Comparison of ENCODE assay signal across 8 cellular contexts in genomic region chr2:54665436-54665856, GRCh38. TPM values are rescaled to one million over a fixed set of nuclear protein-coding genes. Genes with fewer than 3 reads are reported as not detected.
DNase-seq lines count a peak whose midpoint lies in the region; ATAC-seq and TF ChIP-seq lines count a peak whose summit lies in the region.

No MANE protein-coding gene starts in this region.

- TF ChIP-seq CTCF in GM12864 (IDR thresholded peaks at IDR 0.05; ENCODE audit: low read depth, low read length, missing control alignments): peak; percentile 72
- peak; percentile 88 for TF ChIP-seq CTCF in fibroblast of villous mesenchyme (IDR thresholded peaks at IDR 0.05; ENCODE audit: insufficient read depth, low read depth, low read length)
- TF ChIP-seq CTCF in ovary (IDR thresholded peaks at IDR 0.05): peak in 2 of 3 donors; percentile 47 to 55

- ATAC-seq in GM18870 (IDR thresholded peaks at IDR 0.05; ENCODE audit: unreplicated experiment): no peak

- WGBS in ovary, 3 donors: 7 to 19% (median 8%) methylated on average over 3 of the region's 3 CpGs

- no peaks in the 10 kb centered on the region for H3K27me3 ChIP-seq in ovary

- H3K36me3 ChIP-seq in ovary: no peaks in the 10 kb centered on the region

- no peaks in the 10 kb centered on the region for H3K9me3 ChIP-seq in ovary

- H3K4me3 ChIP-seq in GM12864 (ENCODE audit: low read depth, low read length) (no peak overlapping the region), fibroblast of villous mesenchyme (ENCODE audit: low read depth, low read length) (no peak overlapping the region), ovary (no peak overlapping the region)

- H3K4me1 ChIP-seq in ovary (ENCODE audit: insufficient read depth): peaks cover 21% of the 10 kb centered on the region

- intact Hi-C loops in ovary (cut with DNase I): no loop called here

- peak overlapping the region in 1 of 2 donors; percentile 77 for H3K27ac ChIP-seq in ovary

- DNase-seq in A172 (ENCODE audit: low spot score) (peak; percentile 83), GM12864 (ENCODE audit: low read depth) (no peak), NCI-H187 treated with DMSO at 0.1 percent for 48 hours (lab: John Stamatoyannopoulos, UW) (peak; percentile 22), fibroblast of villous mesenchyme (ENCODE audit: low read depth) (peak; percentile 93), ovary (peak in 3 of 5 donors; percentile 52 to 74 (median 58)), cortex of kidney (lab: John Stamatoyannopoulos, UW) (no peak)
- DNase-seq in activated CD4-positive, alpha-beta T cell treated with anti-CD3 and anti-CD28 coated beads, Interleukin-2, amount 50 U/mL, for 48 hours: peak; percentile 48 to 58

- TF ChIP-seq POLR2A in ovary (IDR thresholded peaks at IDR 0.05): no peak

- no peak for TF ChIP-seq EP300 in ovary (IDR thresholded peaks at IDR 0.05)

RNA-seq across cellular contexts. Expression of gene EML6, which starts 58.0 kb away (rescaled TPM):
- total RNA-seq in A172 (2014; rRNA removed; shearing (Covaris generic)): 0.67 and 5.1 TPM in 2 replicates
- total RNA-seq in fibroblast of villous mesenchyme (0.32 and 1.3 TPM in 2 replicates), ovary (1 to 10 TPM in 3 of 7 donors, under 1 TPM in 4; 0.22 to 3.7 (median 0.57) TPM)
- under 1 TPM; 0.29 to 0.40 TPM for polyA plus RNA-seq in ovary

Comparison
In these comparisons a context has a peak if more than half of its experiments do, and no peak if none do; other contexts are left out.
1. DNase-seq: peak in A172 (single experiment), NCI-H187 treated with DMSO at 0.1 percent for 48 hours (single experiment), activated CD4-positive, alpha-beta T cell treated with anti-CD3 and anti-CD28 coated beads, Interleukin-2, amount 50 U/mL, for 48 hours (2 of 2), fibroblast of villous mesenchyme (single experiment) and ovary (3 of 5); none in GM12864 (single experiment) and cortex of kidney (single experiment).
2. Peak in every context shown above with its lines, with median percentiles within 50 percentile points of each other: CTCF ChIP-seq.